ENCODE assay signal across 35 cellular contexts in the genomic region with DNA sequence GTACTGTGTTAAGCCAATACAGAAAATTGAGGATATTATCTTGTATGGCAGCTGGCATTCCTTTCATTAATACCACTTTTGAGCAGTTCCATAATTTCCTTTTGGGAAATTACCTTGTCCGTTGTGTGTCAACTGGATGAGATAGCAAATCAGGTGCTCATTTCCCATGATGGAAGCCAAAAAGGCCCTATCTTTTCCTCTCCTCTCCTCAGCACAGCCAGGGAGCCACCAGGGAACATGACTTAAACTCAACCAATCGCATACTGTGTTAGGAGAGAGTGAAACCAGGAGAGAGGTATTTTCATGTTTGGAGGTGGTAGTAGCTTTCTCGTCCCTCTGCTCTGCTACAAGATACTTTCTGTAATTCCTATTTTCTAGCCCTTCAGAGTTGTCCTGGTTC.
DNase-seq lines count a peak whose midpoint lies in the region; ATAC-seq, FAIRE-seq and TF ChIP-seq lines count a peak whose summit lies in the region.
"Had no signal": no experiment of that assay in that cellular context is flagged by ENCODE, and none has a peak within 500 bp of the region (broad histone marks: within the 10 kb centered on the region; RNA-seq: fewer than 3 reads in every experiment).

No MANE protein-coding gene starts in this region.

- no peak overlapping the region for H3K4me3 ChIP-seq in body of pancreas
- H3K4me3 ChIP-seq in bronchial epithelial cell (ENCODE audit: low read depth, low read length) = no peak overlapping the region
- H3K4me3 ChIP-seq in esophagus muscularis mucosa = no peak overlapping the region
- H3K4me3 ChIP-seq in pancreas = no peak overlapping the region
- H3K4me3 ChIP-seq: A549; BLaER1; BLaER1 treated with 17β-estradiol and CSF1 and Interleukin-3, amounts not matched to agents 10 nM and 100 nM had no signal

- TF ChIP-seq POLR2A in body of pancreas (IDR thresholded peaks at IDR 0.05) = no peak
- TF ChIP-seq POLR2A in esophagus muscularis mucosa (IDR thresholded peaks at IDR 0.05; ENCODE audit: low read depth) = no peak

- no peak for TF ChIP-seq CTCF in body of pancreas (IDR thresholded peaks at IDR 0.05)
- TF ChIP-seq CTCF in bronchial epithelial cell (IDR thresholded peaks at IDR 0.05; ENCODE audit: insufficient read depth, low read length, severe bottlenecking) = no peak
- TF ChIP-seq CTCF in esophagus muscularis mucosa (IDR thresholded peaks at IDR 0.05) = no peak
- TF ChIP-seq CTCF in pancreas (IDR thresholded peaks at IDR 0.05) = no peak

- peak; percentile 79 for FAIRE-seq in bronchial epithelial cell (lab: Jason Lieb, UNC)
- no peak for FAIRE-seq in pancreas (lab: Jason Lieb, UNC)
- FAIRE-seq: A204.1, A549, D721Med had no signal

- intact Hi-C loops in body of pancreas (cut with DNase I) (no loop called here), esophagus muscularis mucosa (cut with DNase I) (no loop called here), pancreas (cut with DNase I) (no loop called here)

- no peak overlapping the region for H3K27ac ChIP-seq in body of pancreas
- no peak overlapping the region for H3K27ac ChIP-seq in esophagus muscularis mucosa (replicated peaks in 1 of 4)
- H3K27ac ChIP-seq in pancreas = no peak overlapping the region
- H3K27ac ChIP-seq: 22Rv1; A549; BLaER1; BLaER1 treated with 17β-estradiol and CSF1 and Interleukin-3, amounts not matched to agents 10 nM and 100 nM; C4-2B had no signal

- ATAC-seq in body of pancreas (peak; percentile 27), pancreas (peak; percentile 71 to 83 (median 78)), HG03442 (IDR thresholded peaks at IDR 0.05; ENCODE audit: unreplicated experiment) (no peak)
- ATAC-seq: A549; CD8-positive, alpha-beta T cell had no signal

- no peaks in the 10 kb centered on the region for H3K9me3 ChIP-seq in body of pancreas
- no peaks in the 10 kb centered on the region for H3K9me3 ChIP-seq in esophagus muscularis mucosa
- no peaks in the 10 kb centered on the region for H3K9me3 ChIP-seq in pancreas
- H3K9me3 ChIP-seq: A549; BE2C; BLaER1; BLaER1 treated with 17β-estradiol and CSF1 and Interleukin-3, amounts not matched to agents 10 nM and 100 nM; Caco-2 had no signal

- no peaks in the 10 kb centered on the region for H3K27me3 ChIP-seq in body of pancreas
- no peaks in the 10 kb centered on the region for H3K27me3 ChIP-seq in bronchial epithelial cell (ENCODE audit: control insufficient read depth, insufficient read depth, low read length)
- no peaks in the 10 kb centered on the region for H3K27me3 ChIP-seq in esophagus muscularis mucosa
- H3K27me3 ChIP-seq in pancreas = no peaks in the 10 kb centered on the region
- H3K27me3 ChIP-seq: BE2C; BLaER1; BLaER1 treated with 17β-estradiol and CSF1 and Interleukin-3, amounts not matched to agents 10 nM and 100 nM had no signal

- H3K4me1 ChIP-seq in body of pancreas (peaks cover 10% of the 10 kb centered on the region), esophagus muscularis mucosa (no peaks in the 10 kb centered on the region), pancreas (peaks cover 0 to 3% (median 0%) of the 10 kb centered on the region in 3 donors)
- H3K4me1 ChIP-seq: A549, BE2C, BLaER1 had no signal

- TF ChIP-seq EP300 in esophagus muscularis mucosa (IDR thresholded peaks at IDR 0.05) = no peak

- no peaks in the 10 kb centered on the region for H3K36me3 ChIP-seq in body of pancreas (replicated peaks in 1 of 2; ENCODE audit: insufficient read depth in 1 of 2, low read depth in 2 of 2)
- no peaks in the 10 kb centered on the region for H3K36me3 ChIP-seq in bronchial epithelial cell (ENCODE audit: control insufficient read depth, insufficient read depth, low read length)
- H3K36me3 ChIP-seq in esophagus muscularis mucosa = no peaks in the 10 kb centered on the region
- no peaks in the 10 kb centered on the region for H3K36me3 ChIP-seq in pancreas
- H3K36me3 ChIP-seq: BE2C; BLaER1; BLaER1 treated with 17β-estradiol and CSF1 and Interleukin-3, amounts not matched to agents 10 nM and 100 nM had no signal

- DNase-seq in body of pancreas (peak in 2 of 4 donors; percentile 17 to 33), bronchial epithelial cell (ENCODE audit: low read depth) (no peak), esophagus muscularis mucosa (ENCODE audit: extremely low spot score) (peak; percentile 42), pancreas (peak in 1 of 6 donors; percentile 36), occipital lobe (lab: John Stamatoyannopoulos, UW) (no peak), DMS114 treated with DMSO at 0.1 percent for 48 hours (lab: John Stamatoyannopoulos, UW; ENCODE audit: unreplicated experiment) (no peak)
- no peak for DNase-seq in activated T-cell treated with anti-CD3 and anti-CD28 coated beads, Interleukin-2, amount 50 U/mL, for 1 hour
- DNase-seq: 8988T; ACHN; AML-193; BE2C; C1 segment of cervical spinal cord; Caco-2; Calu3; CD4-positive, alpha-beta memory T cell; CD4-positive, alpha-beta T cell; CD4-positive, CD25-positive, alpha-beta regulatory T cell; CD8-positive, alpha-beta memory T cell; CD8-positive, alpha-beta T cell; COR-L47; DMS 273 treated with DMSO at 0.1 percent for 48 hours; DMS153; DMS53; DMS79; DMS79 treated with DMSO at 0.1 percent for 48 hours; DND-41; EL had no signal

- WGBS in body of pancreas, 2 donors = 49 to 52% methylated on average over 3 of the region's 3 CpGs
- 82% methylated on average over 3 of the region's 3 CpGs for WGBS in esophagus muscularis mucosa
- WGBS in pancreas, 2 donors = 48 to 57% methylated on average over 3 of the region's 3 CpGs
